ENCODE assay signal across 21 cellular contexts in genomic region chr6:19322691-19323470, GRCh38.
A peak's percentile ranks its signal among the peaks of the same experiment; 100 is the strongest.
DNase-seq lines count a peak whose midpoint lies in the region; ATAC-seq and TF ChIP-seq lines count a peak whose summit lies in the region.
"Had no signal": no experiment of that assay in that cellular context is flagged by ENCODE, and none has a peak within 500 bp of the region (broad histone marks: within the 10 kb centered on the region; RNA-seq: fewer than 3 reads in every experiment).

No MANE protein-coding gene starts in this region.

- H3K4me1 ChIP-seq in RWPE2 (ENCODE audit: insufficient read depth, poor library complexity, severe bottlenecking) (no peaks in the 10 kb centered on the region), HAP-1 (no peaks in the 10 kb centered on the region)

- H3K27ac ChIP-seq in RWPE2 (ENCODE audit: poor library complexity, severe bottlenecking), result no peak overlapping the region
- H3K27ac ChIP-seq: dorsolateral prefrontal cortex, KMS-11, ovary, skin epidermis had no signal

- TF ChIP-seq CTCF in RWPE2 (IDR thresholded peaks at IDR 0.05; ENCODE audit: poor library complexity, severe bottlenecking) (peak; percentile 29), fibroblast of mammary gland (conservative IDR thresholded peaks at IDR 0.05; ENCODE audit: control insufficient read depth, insufficient read depth, low read depth, low read length) (peak; percentile 3), retinal pigment epithelial cell (conservative IDR thresholded peaks at IDR 0.05; ENCODE audit: low read depth, low read length) (peak; percentile 50)

- H3K4me3 ChIP-seq in RWPE2 (ENCODE audit: severe bottlenecking) (no peak overlapping the region), fibroblast of mammary gland (ENCODE audit: control insufficient read depth, low read depth, low read length) (no peak overlapping the region), retinal pigment epithelial cell (ENCODE audit: low read length) (no peak overlapping the region), HAP-1 (no peak overlapping the region)
- H3K4me3 ChIP-seq: dorsolateral prefrontal cortex, mucosa of descending colon, ovary, skin epidermis, tibial artery had no signal

- ATAC-seq in RWPE2 (ENCODE audit: low read depth), result peak; percentile 31; the same call in 1 of the 3 replicates
- ATAC-seq in HG03520 (IDR thresholded peaks at IDR 0.05; ENCODE audit: unreplicated experiment), result no peak
- no peak for ATAC-seq in GM18858 (IDR thresholded peaks at IDR 0.05; ENCODE audit: unreplicated experiment)
- ATAC-seq: mucosa of descending colon had no signal

- H3K36me3 ChIP-seq in RWPE2 (ENCODE audit: low read depth) (no peaks in the 10 kb centered on the region), HAP-1 (replicated peaks) (no peaks in the 10 kb centered on the region)
- H3K36me3 ChIP-seq: ovary, tibial artery had no signal

- DNase-seq in GM03348 (ENCODE audit: low spot score) (peak; percentile 47), RWPE2 (ENCODE audit: low spot score) (no peak), fibroblast of mammary gland (ENCODE audit: low read depth) (no peak), retinal pigment epithelial cell (ENCODE audit: low read depth) (peak; percentile 31), HAP-1 (ENCODE audit: low spot score in 2 of 2) (no peak)
- DNase-seq: activated CD4-positive, alpha-beta T cell treated with anti-CD3 and anti-CD28 coated beads for 4 hours; activated CD8-positive, alpha-beta memory T cell treated with anti-CD3 and anti-CD28 coated beads, Interleukin-2, amount 50 U/mL, for 48 hours; activated naive CD4-positive, alpha-beta T cell treated with anti-CD3 and anti-CD28 coated beads, Interleukin-2, amount 10 ng/mL, durations not matched to agents 7 days and 5 days; C1 segment of cervical spinal cord; dorsolateral prefrontal cortex; mucosa of descending colon; NCI-H1417; NCI-H345; NK-92 treated with Interleukin-12 subunit alpha and Interleukin-12 subunit beta, amount 100 ng/mL, for 24 hours; ovary; SHP77 treated with DMSO at 0.1 percent for 48 hours; tibial artery had no signal

- H3K27me3 ChIP-seq in RWPE2 (ENCODE audit: insufficient read depth, poor library complexity, severe bottlenecking) (no peaks in the 10 kb centered on the region), HAP-1 (ENCODE audit: low read depth) (no peaks in the 10 kb centered on the region)
- H3K27me3 ChIP-seq: ovary, tibial artery had no signal

- in situ Hi-C loops in HAP-1 (cut with MboI; ENCODE audit: low sequenced_read_pairs), result no loop called here

- no peaks in the 10 kb centered on the region for H3K9me3 ChIP-seq in RWPE2 (ENCODE audit: severe bottlenecking)
- H3K9me3 ChIP-seq in HAP-1, result no peaks in the 10 kb centered on the region
- H3K9me3 ChIP-seq: mucosa of descending colon, ovary, tibial artery had no signal

Comparison
In these comparisons a context has a peak if more than half of its experiments do, and no peak if none do; other contexts are left out.
1. DNase-seq: peak in GM03348 (single experiment) and retinal pigment epithelial cell (single experiment); none in RWPE2 (single experiment), fibroblast of mammary gland (single experiment) and HAP-1 (0 of 2).
2. Peak in every context shown above with its lines, with median percentiles within 50 percentile points of each other: CTCF ChIP-seq.